Comparison of ENCODE assay signal across 1 cellular context in genomic region chr10:5159126-5159525, GRCh38.
A peak's percentile ranks its signal among the peaks of the same experiment; 100 is the strongest.
TF ChIP-seq lines count a peak whose summit lies in the region.

No MANE protein-coding gene starts in this region.

TF ChIP-seq in K562, 482 proteins besides CTCF, POLR2A, EP300 and RAD21:
- no peak for TF ChIP-seq ZNF778 (CRISPR knock-in tag; IDR thresholded peaks at IDR 0.05)
- TF ChIP-seq, protein P1, sequence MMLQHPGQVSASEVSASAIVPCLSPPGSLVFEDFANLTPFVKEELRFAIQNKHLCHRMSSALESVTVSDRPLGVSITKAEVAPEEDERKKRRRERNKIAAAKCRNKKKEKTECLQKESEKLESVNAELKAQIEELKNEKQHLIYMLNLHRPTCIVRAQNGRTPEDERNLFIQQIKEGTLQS (IDR thresholded peaks at IDR 0.05) = peak; percentile 25; the same call in 1 of the 2 replicates
- TF ChIP-seq, protein P1 (CRISPR knock-in tag; conservative IDR thresholded peaks at IDR 0.05) = no peak
- TF ChIP-seq ZNF263 (CRISPR knock-in tag; IDR thresholded peaks at IDR 0.05; ENCODE audit: borderline replicate concordance) = no peak
